Comparison of ENCODE assay signal across 8 cellular contexts in the genomic region with DNA sequence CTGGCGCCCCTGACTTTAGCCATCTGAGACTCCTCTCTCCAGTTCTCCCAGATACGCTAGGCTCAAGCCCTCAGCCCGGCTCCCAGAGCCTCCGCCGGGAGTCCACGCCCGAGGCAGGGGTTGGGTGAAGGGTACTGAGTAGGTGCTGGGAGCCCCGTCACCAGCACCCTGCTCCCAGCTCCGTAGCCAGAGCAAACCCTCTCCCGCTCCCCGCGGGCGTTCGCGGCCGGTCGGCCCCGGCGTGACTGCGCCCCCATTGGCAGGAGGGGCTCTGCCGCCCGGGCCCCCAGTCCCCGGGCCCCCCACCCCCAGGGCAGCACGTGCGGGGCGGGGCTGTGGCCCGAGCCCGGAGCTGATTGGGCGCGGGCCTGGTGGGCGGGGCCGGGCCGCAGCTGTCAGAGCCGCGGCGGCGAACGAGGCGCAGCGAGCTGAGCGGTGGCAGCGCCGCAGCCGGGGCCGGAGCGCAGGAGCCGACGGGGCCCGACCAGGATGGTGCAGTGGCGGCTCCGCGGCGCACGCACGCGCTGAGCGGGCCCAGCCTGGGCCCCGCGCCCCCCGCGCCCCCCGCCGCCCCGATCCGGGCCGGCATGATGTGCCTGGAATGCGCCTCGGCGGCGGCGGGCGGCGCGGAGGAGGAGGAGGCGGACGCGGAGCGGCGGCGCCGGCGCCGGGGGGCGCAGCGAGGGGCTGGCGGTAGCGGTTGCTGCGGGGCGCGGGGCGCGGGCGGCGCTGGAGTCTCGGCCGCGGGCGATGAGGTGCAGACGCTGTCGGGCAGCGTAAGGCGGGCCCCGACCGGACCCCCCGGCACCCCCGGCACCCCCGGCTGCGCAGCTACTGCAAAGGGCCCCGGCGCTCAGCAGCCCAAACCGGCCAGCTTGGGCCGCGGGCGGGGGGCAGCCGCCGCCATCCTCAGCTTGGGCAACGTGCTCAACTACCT. TPM values are rescaled to one million over a fixed set of nuclear protein-coding genes. Genes with fewer than 3 reads are reported as not detected.
DNase-seq lines count a peak whose midpoint lies in the region; ATAC-seq, FAIRE-seq and TF ChIP-seq lines count a peak whose summit lies in the region.

A gene with protein sequence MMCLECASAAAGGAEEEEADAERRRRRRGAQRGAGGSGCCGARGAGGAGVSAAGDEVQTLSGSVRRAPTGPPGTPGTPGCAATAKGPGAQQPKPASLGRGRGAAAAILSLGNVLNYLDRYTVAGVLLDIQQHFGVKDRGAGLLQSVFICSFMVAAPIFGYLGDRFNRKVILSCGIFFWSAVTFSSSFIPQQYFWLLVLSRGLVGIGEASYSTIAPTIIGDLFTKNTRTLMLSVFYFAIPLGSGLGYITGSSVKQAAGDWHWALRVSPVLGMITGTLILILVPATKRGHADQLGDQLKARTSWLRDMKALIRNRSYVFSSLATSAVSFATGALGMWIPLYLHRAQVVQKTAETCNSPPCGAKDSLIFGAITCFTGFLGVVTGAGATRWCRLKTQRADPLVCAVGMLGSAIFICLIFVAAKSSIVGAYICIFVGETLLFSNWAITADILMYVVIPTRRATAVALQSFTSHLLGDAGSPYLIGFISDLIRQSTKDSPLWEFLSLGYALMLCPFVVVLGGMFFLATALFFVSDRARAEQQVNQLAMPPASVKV (plus strand): TSS at position 421 of the 937 bp plus-strand sequence. CDS start 167 bp downstream, at position 588.

- FAIRE-seq in H54 (lab: Jason Lieb, UNC) = no peak

- no peak within 1 kb of the TSS for H3K4me3 ChIP-seq in endodermal cell (ENCODE audit: low read length)
- H3K4me3 ChIP-seq in mesenchymal stem cell (ENCODE audit: insufficient read depth in 1 of 2, low read depth in 1 of 2, low read length in 2 of 2) = peak within 1 kb of the TSS in 1 of 2 experiments; percentile 61
- H3K4me3 ChIP-seq in brain microvascular endothelial cell (ENCODE audit: low read depth, low read length) = no peak within 1 kb of the TSS

- peak within 1 kb of the TSS; percentile 60 for H2AK5ac ChIP-seq in mesenchymal stem cell (ENCODE audit: low read length, severe bottlenecking)

- H2BK120ac ChIP-seq in mesenchymal stem cell (ENCODE audit: low read depth, low read length) = no peak within 1 kb of the TSS

- peaks cover 36% of the 10 kb centered on the region for H3K27me3 ChIP-seq in CD4-positive, alpha-beta T cell (ENCODE audit: control insufficient read depth, insufficient read depth, low read length)
- peaks cover 52% of the 10 kb centered on the region for H3K27me3 ChIP-seq in endodermal cell (ENCODE audit: control insufficient read depth, insufficient read depth, low read length, poor library complexity, severe bottlenecking)
- H3K27me3 ChIP-seq in mesenchymal stem cell (ENCODE audit: control insufficient read depth in 1 of 2, insufficient read depth in 1 of 2, low read length in 2 of 2) = peaks cover 35 to 68% of the 10 kb centered on the region in 2 experiments
- peaks cover 37% of the 10 kb centered on the region for H3K27me3 ChIP-seq in brain microvascular endothelial cell (replicated peaks)

- ATAC-seq in CD4-positive, alpha-beta T cell (ENCODE audit: poor library complexity) = peak; percentile 93

- no peak for TF ChIP-seq POLR2A in H54 (IDR thresholded peaks at IDR 0.05; ENCODE audit: low read depth, low read length)

- peaks cover 36% of the 10 kb centered on the region for H3K27me3 Mint-ChIP-seq in CD4-positive, alpha-beta T cell
- H3K27me3 Mint-ChIP-seq in endodermal cell (ENCODE audit: insufficient read depth) = peaks cover 57% of the 10 kb centered on the region

- in situ Hi-C loops in brain microvascular endothelial cell (cut with HindIII; ENCODE audit: low pct_ligation_motif_present, low sequenced_read_pairs) = no loop called here

- 0 to 1% methylated on average over 4 to 117 of the region's 117 CpGs for WGBS in endodermal cell (ENCODE audit: insufficient coverage in 1 of 2, insufficient read length in 1 of 2), 2 experiments
- 1% methylated on average over 38 of the region's 117 CpGs for WGBS in mesenchymal stem cell

- H3K4me1 ChIP-seq in endodermal cell (ENCODE audit: control insufficient read depth, insufficient read depth, low read length) (no peaks in the 10 kb centered on the region), mesenchymal stem cell (ENCODE audit: control insufficient read depth, insufficient read depth, low read depth, low read length) (peaks cover 40% of the 10 kb centered on the region)

- no peak within 1 kb of the TSS for H2AFZ ChIP-seq in mesenchymal stem cell (ENCODE audit: low read depth, low read length)

- H4K8ac ChIP-seq in mesenchymal stem cell (ENCODE audit: low read length) = no peak within 1 kb of the TSS

- peaks cover 30% of the 10 kb centered on the region for H3K4me1 Mint-ChIP-seq in CD4-positive, alpha-beta T cell (ENCODE audit: low read depth)
- H3K4me1 Mint-ChIP-seq in endodermal cell = peaks cover 7% of the 10 kb centered on the region

- no peak within 1 kb of the TSS for H3K14ac ChIP-seq in mesenchymal stem cell (ENCODE audit: low read length in 2 of 2)

- no peak within 1 kb of the TSS for H2BK15ac ChIP-seq in mesenchymal stem cell (ENCODE audit: low read depth, poor library complexity, severe bottlenecking)

- H3K23ac ChIP-seq in mesenchymal stem cell (ENCODE audit: low read length in 2 of 2) = no peak within 1 kb of the TSS

- no peaks in the 10 kb centered on the region for H3K9me3 Mint-ChIP-seq in CD4-positive, alpha-beta T cell
- H3K9me3 Mint-ChIP-seq in endodermal cell = no peaks in the 10 kb centered on the region

- no peak within 1 kb of the TSS for H3K18ac ChIP-seq in mesenchymal stem cell (ENCODE audit: low read depth in 1 of 2, low read length in 2 of 2)

- no peak within 1 kb of the TSS for H2BK5ac ChIP-seq in mesenchymal stem cell (ENCODE audit: low read depth, low read length, poor library complexity, severe bottlenecking)

- H3K9ac ChIP-seq in endodermal cell (ENCODE audit: extremely low read depth, low read length, poor library complexity, severe bottlenecking) (no peak within 1 kb of the TSS), mesenchymal stem cell (ENCODE audit: low read length) (no peak within 1 kb of the TSS)

- H3K79me1 ChIP-seq in mesenchymal stem cell (replicated peaks; ENCODE audit: low read length, poor library complexity, severe bottlenecking) = no peaks in the 10 kb centered on the region

- TF ChIP-seq CTCF in CD4-positive, alpha-beta T cell (IDR thresholded peaks at IDR 0.05) = no peak
- no peak for TF ChIP-seq CTCF in endodermal cell (conservative IDR thresholded peaks at IDR 0.05)
- no peak for TF ChIP-seq CTCF in brain microvascular endothelial cell (IDR thresholded peaks at IDR 0.05; ENCODE audit: low read depth, low read length, missing control alignments)

- no peaks in the 10 kb centered on the region for H3K36me3 ChIP-seq in endodermal cell (ENCODE audit: control insufficient read depth, insufficient read depth, low read length)
- peaks cover 0 to 3% of the 10 kb centered on the region in 2 experiments for H3K36me3 ChIP-seq in mesenchymal stem cell (ENCODE audit: control insufficient read depth in 1 of 2, insufficient read depth in 2 of 2, low read depth in 1 of 2, low read length in 2 of 2)
- H3K36me3 ChIP-seq in brain microvascular endothelial cell (replicated peaks) = no peaks in the 10 kb centered on the region

- POLR2A ChIA-PET in CD4-positive, alpha-beta T cell (lab: Charles Lee) = interaction anchor here (0.9 to 2.9 kb wide), 5 partner anchors 11 to 56 kb away, joined by 3 to 21 read pairs (median 3); a partner anchor contains a TSS

- CTCF ChIA-PET in CD4-positive, alpha-beta T cell (lab: Charles Lee) = no interaction called here

- no peak within 1 kb of the TSS for H3K4ac ChIP-seq in mesenchymal stem cell (ENCODE audit: low read depth in 1 of 2, low read length in 2 of 2)

- peak within 1 kb of the TSS; percentile 83 for H3K4me3 Mint-ChIP-seq in CD4-positive, alpha-beta T cell
- H3K4me3 Mint-ChIP-seq in endodermal cell = peak within 1 kb of the TSS; percentile 57

- DNase-seq in CD4-positive, alpha-beta T cell = peak; percentile 24 to 70 (median 52)
- peak; percentile 90 for DNase-seq in H54 (ENCODE audit: insufficient read length, low spot score)
- peak; percentile 34 for DNase-seq in NCI-H2227 treated with DMSO at 0.1 percent for 48 hours (lab: John Stamatoyannopoulos, UW)
- DNase-seq in activated CD8-positive, alpha-beta memory T cell treated with anti-CD3 and anti-CD28 coated beads, Interleukin-2, amount 50 U/mL, for 24 hours (ENCODE audit: extremely low read depth) = peak; percentile 10
- DNase-seq in endodermal cell = peak; percentile 92
- peak; percentile 41 for DNase-seq in mesenchymal stem cell
- DNase-seq in stimulated activated CD4-positive, alpha-beta T cell treated with anti-CD3 and anti-CD28 coated beads, TNF-alpha, amount 100 ng/mL, for 48 hours (ENCODE audit: low read depth in 3 of 3) = peak in 2 of 3 donors; percentile 20 to 49
- DNase-seq in brain microvascular endothelial cell = no peak

- no peaks in the 10 kb centered on the region for H3K9me3 ChIP-seq in CD4-positive, alpha-beta T cell (ENCODE audit: control insufficient read depth, low read length)
- H3K9me3 ChIP-seq in endodermal cell (ENCODE audit: control insufficient read depth, low read length) = no peaks in the 10 kb centered on the region
- no peaks in the 10 kb centered on the region for H3K9me3 ChIP-seq in mesenchymal stem cell (ENCODE audit: control insufficient read depth, low read length)

- intact Hi-C loops in CD4-positive, alpha-beta T cell (cut with DNase I, micrococcal nuclease) = no loop called here

- H3K4me2 ChIP-seq in mesenchymal stem cell (ENCODE audit: low read length, poor library complexity, severe bottlenecking) = peak within 1 kb of the TSS; percentile 77

- H3K36me3 Mint-ChIP-seq in CD4-positive, alpha-beta T cell (ENCODE audit: low read depth) = no peaks in the 10 kb centered on the region
- H3K36me3 Mint-ChIP-seq in endodermal cell (ENCODE audit: low read depth) = no peaks in the 10 kb centered on the region

- H2BK12ac ChIP-seq in mesenchymal stem cell (ENCODE audit: low read length in 2 of 2) = no peak within 1 kb of the TSS

- no peak within 1 kb of the TSS for H3K27ac ChIP-seq in CD4-positive, alpha-beta T cell (ENCODE audit: low read depth, low read length)
- H3K27ac ChIP-seq in endodermal cell (ENCODE audit: low read depth, low read length) (no peak within 1 kb of the TSS), mesenchymal stem cell (ENCODE audit: low read length, poor library complexity, severe bottlenecking) (peak within 1 kb of the TSS; percentile 58), brain microvascular endothelial cell (no peak within 1 kb of the TSS)

- H3K27ac Mint-ChIP-seq in CD4-positive, alpha-beta T cell = no peak within 1 kb of the TSS
- no peak within 1 kb of the TSS for H3K27ac Mint-ChIP-seq in endodermal cell

- no peak within 1 kb of the TSS for H4K91ac ChIP-seq in mesenchymal stem cell (ENCODE audit: low read length)

RNA-seq across cellular contexts. Expression of the gene that starts here (rescaled TPM):
- under 1 TPM; 0.33 to 0.53 TPM for total RNA-seq in CD4-positive, alpha-beta T cell
- total RNA-seq in endodermal cell = under 1 TPM in 1 of 2 donors, not detected in 1; 0.09 TPM
- polyA plus RNA-seq in endodermal cell (2013, experiment 1 of 2) = 3.3 TPM
- 2.2 TPM for polyA plus RNA-seq in endodermal cell (2013, experiment 2 of 2)
- 0.01 TPM for polyA plus RNA-seq in mesenchymal stem cell (2013, experiment 1 of 2)
- not detected for polyA plus RNA-seq in mesenchymal stem cell (2013, experiment 2 of 2)

Comparison
In these comparisons a context has a peak if more than half of its experiments do, and no peak if none do; other contexts are left out.
1. Peak in DNase-seq and ATAC-seq in CD4-positive, alpha-beta T cell; RNA of the gene not detected or under 1 TPM.